ENCODE assay signal across 16 cellular contexts in the genomic region with DNA sequence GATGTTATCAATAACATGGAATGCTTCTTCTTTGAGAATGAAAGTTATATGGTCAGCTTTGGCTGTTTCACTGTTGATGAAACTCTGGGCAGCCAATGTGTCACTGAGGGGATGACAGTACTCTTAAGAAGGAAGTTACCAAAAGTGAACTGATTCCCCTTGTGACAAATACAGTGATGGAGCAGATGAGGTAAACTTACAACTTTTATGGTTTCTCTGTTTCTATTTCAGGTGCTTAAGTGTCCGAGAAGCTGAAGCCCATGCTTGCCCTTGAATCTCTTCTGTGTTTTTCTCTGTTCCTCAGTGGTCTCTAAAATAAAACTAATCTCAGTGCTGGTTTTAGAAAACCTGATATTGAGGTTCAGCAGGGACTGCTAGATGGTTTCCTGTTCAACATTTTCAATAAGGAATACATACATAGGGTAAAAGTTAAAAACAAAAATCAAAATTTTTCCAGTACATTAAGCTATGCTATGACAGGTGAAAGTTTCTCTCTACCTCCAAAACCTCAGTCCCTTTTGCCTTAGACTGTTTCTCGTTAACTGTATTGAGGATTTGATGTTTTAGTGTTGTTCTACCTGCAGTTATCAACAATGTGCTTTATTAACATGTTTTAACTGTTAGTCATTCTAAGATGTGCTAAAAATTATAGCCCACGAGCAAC.
DNase-seq lines count a peak whose midpoint lies in the region; ATAC-seq and TF ChIP-seq lines count a peak whose summit lies in the region.
"Had no signal": no experiment of that assay in that cellular context is flagged by ENCODE, and none has a peak within 500 bp of the region (broad histone marks: within the 10 kb centered on the region; RNA-seq: fewer than 3 reads in every experiment).

No MANE protein-coding gene starts in this region.

- H3K79me2 ChIP-seq in mesendoderm (ENCODE audit: control insufficient read depth, insufficient read depth, low read length) = no peaks in the 10 kb centered on the region

- no peak overlapping the region for H3K4me3 Mint-ChIP-seq in activated CD4-positive, alpha-beta memory T cell treated with anti-CD3 and anti-CD28 coated beads, Interleukin-2, amount 10 ng/mL, durations not matched to agents 7 days and 5 days
- H3K4me3 Mint-ChIP-seq: natural killer cell had no signal

- TF ChIP-seq POLR2A in stomach (IDR thresholded peaks at IDR 0.05) = no peak

- H2BK5ac ChIP-seq in mesendoderm (ENCODE audit: low read length) = no peak overlapping the region

- DNase-seq in GM13976 (ENCODE audit: low spot score) (peak; percentile 67), stomach (no peak), mesendoderm (no peak), occipital lobe (lab: John Stamatoyannopoulos, UW) (no peak)
- DNase-seq in activated CD4-positive, alpha-beta memory T cell treated with anti-CD3 and anti-CD28 coated beads, Interleukin-2, amount 10 ng/mL, durations not matched to agents 7 days and 5 days = no peak
- DNase-seq: activated CD4-positive, alpha-beta T cell treated with anti-CD3 and anti-CD28 coated beads, Interleukin-2, amount 50 U/mL, for 48 hours; colonic mucosa; H7; natural killer cell; NCI-H446 had no signal

- no peak overlapping the region for H3K23ac ChIP-seq in mesendoderm (ENCODE audit: low read length)

- no peak overlapping the region for H2BK15ac ChIP-seq in mesendoderm (replicated peaks; ENCODE audit: low read depth)

- H4K8ac ChIP-seq in mesendoderm (ENCODE audit: low read depth, low read length) = no peak overlapping the region

- no peaks in the 10 kb centered on the region for H3K4me1 Mint-ChIP-seq in activated CD4-positive, alpha-beta memory T cell treated with anti-CD3 and anti-CD28 coated beads, Interleukin-2, amount 10 ng/mL, durations not matched to agents 7 days and 5 days
- H3K4me1 Mint-ChIP-seq: natural killer cell had no signal

- in situ Hi-C loops in GM13976 (cut with MboI; ENCODE audit: low sequenced_read_pairs, unreplicated experiment) = no loop called here

- TF ChIP-seq CTCF in GM13976 (IDR thresholded peaks at IDR 0.05; ENCODE audit: borderline replicate concordance, control extremely low read depth, extremely low read depth, insufficient read depth, missing control alignments) (no peak), stomach (IDR thresholded peaks at IDR 0.05) (no peak)

- H3K9me3 Mint-ChIP-seq in activated CD4-positive, alpha-beta memory T cell treated with anti-CD3 and anti-CD28 coated beads, Interleukin-2, amount 10 ng/mL, durations not matched to agents 7 days and 5 days = no peaks in the 10 kb centered on the region

- H3K56ac ChIP-seq in mesendoderm (ENCODE audit: low read length) = no peak overlapping the region

- no peak overlapping the region for H3K18ac ChIP-seq in mesendoderm (ENCODE audit: low read length)

- no peak overlapping the region for H3K27ac Mint-ChIP-seq in activated CD4-positive, alpha-beta memory T cell treated with anti-CD3 and anti-CD28 coated beads, Interleukin-2, amount 10 ng/mL, durations not matched to agents 7 days and 5 days
- H3K27ac Mint-ChIP-seq: natural killer cell had no signal

- TF ChIP-seq EP300 in stomach (IDR thresholded peaks at IDR 0.05) = no peak

- no peaks in the 10 kb centered on the region for H3K9me3 ChIP-seq in stomach
- H3K9me3 ChIP-seq: colonic mucosa had no signal

- no peaks in the 10 kb centered on the region for H3K79me1 ChIP-seq in mesendoderm (ENCODE audit: low read length)

- H3K36me3 ChIP-seq in stomach (no peaks in the 10 kb centered on the region), mesendoderm (ENCODE audit: control insufficient read depth, insufficient read depth, low read length) (no peaks in the 10 kb centered on the region)
- H3K36me3 ChIP-seq: colonic mucosa had no signal

- H3K27me3 Mint-ChIP-seq in activated CD4-positive, alpha-beta memory T cell treated with anti-CD3 and anti-CD28 coated beads, Interleukin-2, amount 10 ng/mL, durations not matched to agents 7 days and 5 days = no peaks in the 10 kb centered on the region

- ATAC-seq in GM19372 (IDR thresholded peaks at IDR 0.05; ENCODE audit: low read depth, unreplicated experiment) (peak; percentile 99), HG02678 (IDR thresholded peaks at IDR 0.05; ENCODE audit: unreplicated experiment) (peak; percentile 96), HG03378 (IDR thresholded peaks at IDR 0.05; ENCODE audit: unreplicated experiment) (peak; percentile 100)
- ATAC-seq: natural killer cell had no signal

- intact Hi-C loops in stomach (cut with DNase I; ENCODE audit: low total_unique reads) = no loop called here

- H3K4me3 ChIP-seq in stomach (no peak overlapping the region), mesendoderm (ENCODE audit: low read length) (no peak overlapping the region)
- H3K4me3 ChIP-seq: colonic mucosa, SK-N-MC, skin epidermis had no signal

- WGBS in stomach, 5 donors = 65 to 76% (median 75%) methylated on average over 3 of the region's 3 CpGs
- no CpG with 5 or more reads among the region's 3 CpGs for WGBS in mesendoderm (ENCODE audit: extremely low coverage, insufficient coverage, low lambda C conversion rate)

- H3K4me1 ChIP-seq in stomach = no peaks in the 10 kb centered on the region
- no peaks in the 10 kb centered on the region for H3K4me1 ChIP-seq in mesendoderm (ENCODE audit: control insufficient read depth, low read depth, low read length)
- H3K4me1 ChIP-seq: colonic mucosa had no signal

- H4K5ac ChIP-seq in mesendoderm (ENCODE audit: low read length) = no peak overlapping the region

- H2BK120ac ChIP-seq in mesendoderm (ENCODE audit: low read depth, low read length) = no peak overlapping the region

- no peak overlapping the region for H2AK5ac ChIP-seq in mesendoderm (ENCODE audit: low read length)

- H3K27me3 ChIP-seq in stomach (no peaks in the 10 kb centered on the region), mesendoderm (ENCODE audit: insufficient read depth, low read length, poor library complexity) (no peaks in the 10 kb centered on the region)
- H3K27me3 ChIP-seq: colonic mucosa had no signal

- H3K27ac ChIP-seq in stomach = no peak overlapping the region
- no peak overlapping the region for H3K27ac ChIP-seq in mesendoderm (ENCODE audit: low read depth, low read length)
- H3K27ac ChIP-seq: colonic mucosa, KMS-11, SK-N-MC, skin epidermis had no signal

- H3K4me2 ChIP-seq in mesendoderm (ENCODE audit: low read length) = no peak overlapping the region
- H3K4me2 ChIP-seq: KMS-11 had no signal

- no peak overlapping the region for H3K9ac ChIP-seq in mesendoderm (ENCODE audit: low read length)
- H3K9ac ChIP-seq: KMS-11 had no signal

- H3K36me3 Mint-ChIP-seq in activated CD4-positive, alpha-beta memory T cell treated with anti-CD3 and anti-CD28 coated beads, Interleukin-2, amount 10 ng/mL, durations not matched to agents 7 days and 5 days (ENCODE audit: low read depth) = no peaks in the 10 kb centered on the region

- CTCF ChIA-PET in activated CD4-positive, alpha-beta memory T cell treated with anti-CD3 and anti-CD28 coated beads, Interleukin-2, amount 10 ng/mL, durations not matched to agents 7 days and 5 days (lab: Charles Lee) = no interaction called here

- H3K4ac ChIP-seq in mesendoderm (ENCODE audit: low read depth, low read length) = no peak overlapping the region

- POLR2A ChIA-PET in activated CD4-positive, alpha-beta memory T cell treated with anti-CD3 and anti-CD28 coated beads, Interleukin-2, amount 10 ng/mL, durations not matched to agents 7 days and 5 days (lab: Charles Lee) = no interaction called here
